Comparison of ENCODE assay signal across 8 cellular contexts in genomic region chr19:44401108-44401786, GRCh38.
DNase-seq lines count a peak whose midpoint lies in the region; ATAC-seq and TF ChIP-seq lines count a peak whose summit lies in the region.

Gene ZNF285 (minus strand): TSS chr19:44401608. CDS start chr19:44397213, 4,395 bp downstream.

- CTCF ChIA-PET in HEK293 (lab: Yijun Ruan, JAX): interaction anchor here (0.7 kb wide), 1 partner anchor 212 kb away, joined by 5 read pairs; no protein-coding TSS in a partner anchor

- H3K4me3 ChIP-seq in HEK293 (ENCODE audit: low read depth, low read length): peak within 1 kb of the TSS; percentile 37
- H3K4me3 ChIP-seq in effector memory CD4-positive, alpha-beta T cell (ENCODE audit: insufficient read depth, low read depth, low read length, poor library complexity, severe bottlenecking): peak within 1 kb of the TSS; percentile 31

- in situ Hi-C loops in ACHN (cut with HindIII; ENCODE audit: low pct_ligation_motif_present, low pct_unique_long_range_greater_than_20kb, low sequenced_read_pairs): no loop called here

- DNase-seq in ACHN (peak; percentile 88), medulla oblongata (ENCODE audit: extremely low spot score) (peak; percentile 94), NCI-H748 (lab: John Stamatoyannopoulos, UW; ENCODE audit: unreplicated experiment) (no peak)
- peak; percentile 52 for DNase-seq in activated CD4-positive, alpha-beta T cell treated with anti-CD3 and anti-CD28 coated beads, Interleukin-2, amount 50 U/mL, for 1 hour
- peak; percentile 13 to 52 (median 35) for DNase-seq in effector memory CD4-positive, alpha-beta T cell
- peak; percentile 50 to 79 (median 54) for DNase-seq in stimulated activated CD4-positive, alpha-beta T cell treated with anti-CD3 and anti-CD28 coated beads, TNF-alpha, amount 100 ng/mL, for 24 hours (ENCODE audit: low read depth in 3 of 3)

- H3K27ac ChIP-seq in HEK293 (ENCODE audit: extremely low read depth, low read depth, low read length): no peak within 1 kb of the TSS
- no peak within 1 kb of the TSS for H3K27ac ChIP-seq in effector memory CD4-positive, alpha-beta T cell (ENCODE audit: insufficient read depth, low read length, poor library complexity, severe bottlenecking)

- ATAC-seq in GM19463 (IDR thresholded peaks at IDR 0.05; ENCODE audit: unreplicated experiment): no peak

- H3K27me3 ChIP-seq in effector memory CD4-positive, alpha-beta T cell (replicated peaks; ENCODE audit: control insufficient read depth, insufficient read depth, low read length, poor library complexity, severe bottlenecking): no peaks in the 10 kb centered on the region

- POLR2A ChIA-PET in HEK293 (lab: Yijun Ruan, JAX): interaction anchor here (1.0 kb wide), 1 partner anchor 189 kb away, joined by 3 read pairs; the partner anchor contains the start of gene ZNF227

- no peaks in the 10 kb centered on the region for H3K9me3 ChIP-seq in HEK293 (ENCODE audit: control insufficient read depth, insufficient read depth, low read depth, low read length)
- no peaks in the 10 kb centered on the region for H3K9me3 ChIP-seq in effector memory CD4-positive, alpha-beta T cell (ENCODE audit: control insufficient read depth, low read length)

- H3K36me3 ChIP-seq in HEK293 (ENCODE audit: control insufficient read depth in 2 of 2, insufficient read depth in 1 of 2, low read length in 2 of 2): no peaks in the 10 kb centered on the region
- no peaks in the 10 kb centered on the region for H3K36me3 ChIP-seq in effector memory CD4-positive, alpha-beta T cell (ENCODE audit: control insufficient read depth, insufficient read depth, low read length)

- no peak for TF ChIP-seq CTCF in HEK293 (tag by site-specific recombination; IDR thresholded peaks at IDR 0.05)

- peaks cover 4% of the 10 kb centered on the region; the same call in 1 of the 2 replicates for H3K4me1 ChIP-seq in HEK293 (ENCODE audit: control insufficient read depth, insufficient read depth, low read length)
- peaks cover 3% of the 10 kb centered on the region for H3K4me1 ChIP-seq in effector memory CD4-positive, alpha-beta T cell (ENCODE audit: control insufficient read depth, insufficient read depth, low read length, poor library complexity, severe bottlenecking)

TF ChIP-seq in HEK293, 187 proteins besides CTCF, POLR2A, EP300 and RAD21 (continues in another document):
- TF ChIP-seq ZBTB48 (tag by site-specific recombination; IDR thresholded peaks at IDR 0.05) (peak; percentile 63; the same call in 1 of the 2 replicates), KLF1 (tag by site-specific recombination; IDR thresholded peaks at IDR 0.05) (peak; percentile 36; the same call in 1 of the 2 replicates), SP7 (tag by site-specific recombination; IDR thresholded peaks at IDR 0.05) (0 out of 2 replicates have a peak, but pooled peaks have one; percentile 19), BCL11A (tag by site-specific recombination; IDR thresholded peaks at IDR 0.05; ENCODE audit: low read depth) (peak; percentile 62; the same call in 1 of the 2 replicates), ZNF24 (tag by site-specific recombination; IDR thresholded peaks at IDR 0.05) (0 out of 2 replicates have a peak, but pooled peaks have one; percentile 19), ZNF600 (tag by site-specific recombination; IDR thresholded peaks at IDR 0.05) (peak; percentile 45; the same call in 1 of the 2 replicates), SP3 (tag by site-specific recombination; IDR thresholded peaks at IDR 0.05) (peak; percentile 88), ZNF10 (tag by site-specific recombination; IDR thresholded peaks at IDR 0.05) (peak; percentile 75), ZNF48 (tag by site-specific recombination; IDR thresholded peaks at IDR 0.05) (no peak), SETDB1 (IDR thresholded peaks at IDR 0.05; ENCODE audit: insufficient read length, low read length) (peak; percentile 47), ZFHX2 (tag by site-specific recombination; conservative IDR thresholded peaks at IDR 0.05) (peak; percentile 94), ZNF362 (tag by site-specific recombination; IDR thresholded peaks at IDR 0.05) (no peak), ZNF341 (tag by site-specific recombination; IDR thresholded peaks at IDR 0.05; ENCODE audit: low read depth) (0 out of 2 replicates have a peak, but pooled peaks have one; percentile 41), ZNF768 (tag by site-specific recombination; IDR thresholded peaks at IDR 0.05) (no peak), ZNF132 (tag by site-specific recombination; IDR thresholded peaks at IDR 0.05; ENCODE audit: borderline replicate concordance) (no peak), ZBTB10 (tag by site-specific recombination; IDR thresholded peaks at IDR 0.05) (0 out of 2 replicates have a peak, but pooled peaks have one; percentile 44)
- TF ChIP-seq, protein P1, sequence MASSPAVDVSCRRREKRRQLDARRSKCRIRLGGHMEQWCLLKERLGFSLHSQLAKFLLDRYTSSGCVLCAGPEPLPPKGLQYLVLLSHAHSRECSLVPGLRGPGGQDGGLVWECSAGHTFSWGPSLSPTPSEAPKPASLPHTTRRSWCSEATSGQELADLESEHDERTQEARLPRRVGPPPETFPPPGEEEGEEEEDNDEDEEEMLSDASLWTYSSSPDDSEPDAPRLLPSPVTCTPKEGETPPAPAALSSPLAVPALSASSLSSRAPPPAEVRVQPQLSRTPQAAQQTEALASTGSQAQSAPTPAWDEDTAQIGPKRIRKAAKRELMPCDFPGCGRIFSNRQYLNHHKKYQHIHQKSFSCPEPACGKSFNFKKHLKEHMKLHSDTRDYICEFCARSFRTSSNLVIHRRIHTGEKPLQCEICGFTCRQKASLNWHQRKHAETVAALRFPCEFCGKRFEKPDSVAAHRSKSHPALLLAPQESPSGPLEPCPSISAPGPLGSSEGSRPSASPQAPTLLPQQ (tag by site-specific recombination; IDR thresholded peaks at IDR 0.05): 0 out of 2 replicates have a peak, but pooled peaks have one; percentile 54
- TF ChIP-seq, protein P2, sequence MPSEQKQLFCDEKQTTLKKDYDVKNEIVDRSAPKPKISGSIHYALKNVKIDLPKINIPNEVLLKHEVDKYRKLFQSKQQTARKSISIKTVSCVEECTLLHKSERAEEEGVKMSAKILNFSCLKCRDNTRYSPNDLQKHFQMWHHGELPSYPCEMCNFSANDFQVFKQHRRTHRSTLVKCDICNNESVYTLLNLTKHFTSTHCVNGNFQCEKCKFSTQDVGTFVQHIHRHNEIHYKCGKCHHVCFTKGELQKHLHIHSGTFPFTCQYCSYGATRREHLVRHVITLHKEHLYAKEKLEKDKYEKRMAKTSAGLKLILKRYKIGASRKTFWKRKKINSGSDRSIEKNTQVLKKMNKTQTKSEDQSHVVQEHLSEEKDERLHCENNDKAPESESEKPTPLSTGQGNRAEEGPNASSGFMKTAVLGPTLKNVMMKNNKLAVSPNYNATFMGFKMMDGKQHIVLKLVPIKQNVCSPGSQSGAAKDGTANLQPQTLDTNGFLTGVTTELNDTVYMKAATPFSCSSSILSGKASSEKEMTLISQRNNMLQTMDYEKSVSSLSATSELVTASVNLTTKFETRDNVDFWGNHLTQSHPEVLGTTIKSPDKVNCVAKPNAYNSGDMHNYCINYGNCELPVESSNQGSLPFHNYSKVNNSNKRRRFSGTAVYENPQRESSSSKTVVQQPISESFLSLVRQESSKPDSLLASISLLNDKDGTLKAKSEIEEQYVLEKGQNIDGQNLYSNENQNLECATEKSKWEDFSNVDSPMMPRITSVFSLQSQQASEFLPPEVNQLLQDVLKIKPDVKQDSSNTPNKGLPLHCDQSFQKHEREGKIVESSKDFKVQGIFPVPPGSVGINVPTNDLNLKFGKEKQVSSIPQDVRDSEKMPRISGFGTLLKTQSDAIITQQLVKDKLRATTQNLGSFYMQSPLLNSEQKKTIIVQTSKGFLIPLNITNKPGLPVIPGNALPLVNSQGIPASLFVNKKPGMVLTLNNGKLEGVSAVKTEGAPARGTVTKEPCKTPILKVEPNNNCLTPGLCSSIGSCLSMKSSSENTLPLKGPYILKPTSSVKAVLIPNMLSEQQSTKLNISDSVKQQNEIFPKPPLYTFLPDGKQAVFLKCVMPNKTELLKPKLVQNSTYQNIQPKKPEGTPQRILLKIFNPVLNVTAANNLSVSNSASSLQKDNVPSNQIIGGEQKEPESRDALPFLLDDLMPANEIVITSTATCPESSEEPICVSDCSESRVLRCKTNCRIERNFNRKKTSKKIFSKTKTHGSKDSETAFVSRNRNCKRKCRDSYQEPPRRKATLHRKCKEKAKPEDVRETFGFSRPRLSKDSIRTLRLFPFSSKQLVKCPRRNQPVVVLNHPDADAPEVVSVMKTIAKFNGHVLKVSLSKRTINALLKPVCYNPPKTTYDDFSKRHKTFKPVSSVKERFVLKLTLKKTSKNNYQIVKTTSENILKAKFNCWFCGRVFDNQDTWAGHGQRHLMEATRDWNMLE (tag by site-specific recombination; conservative IDR thresholded peaks at IDR 0.05; ENCODE audit: low read depth): peak; percentile 93
